9 cellular contexts compared by ENCODE assay signal in the genomic region with DNA sequence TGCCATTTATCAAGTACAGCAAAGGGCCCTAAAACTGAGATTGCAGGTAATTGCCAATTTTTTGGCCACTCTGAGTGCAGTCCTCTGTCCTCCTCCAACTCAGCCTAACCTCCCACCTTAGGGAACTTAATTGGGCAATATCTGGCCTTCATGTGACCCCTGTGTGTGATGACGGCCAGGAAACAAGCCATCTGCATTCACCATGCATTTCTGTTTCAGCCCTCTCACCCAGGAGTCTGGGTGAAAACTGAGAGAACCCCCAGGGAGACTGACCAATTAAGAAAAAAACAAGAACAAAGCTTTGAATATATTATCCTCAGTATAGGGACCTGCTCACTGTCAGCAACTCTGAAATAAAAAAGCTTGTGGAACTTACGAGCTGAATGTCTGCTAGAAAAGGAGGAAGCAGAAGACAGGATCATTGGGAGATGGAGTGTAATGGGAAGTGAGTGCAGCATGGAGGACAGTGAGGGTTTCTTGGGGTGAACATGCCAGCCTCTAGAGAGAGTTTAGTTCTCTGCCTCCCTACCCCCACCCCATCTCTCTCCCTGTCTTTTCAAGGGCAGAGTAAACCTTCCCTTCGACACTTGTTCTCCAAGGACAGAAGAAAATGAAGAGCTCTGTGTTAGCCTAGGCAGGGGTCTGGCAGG. TPM values are rescaled to one million over a fixed set of nuclear protein-coding genes. Genes with fewer than 3 reads are reported as not detected.
DNase-seq lines count a peak whose midpoint lies in the region; ATAC-seq and TF ChIP-seq lines count a peak whose summit lies in the region.
"Had no signal": no experiment of that assay in that cellular context is flagged by ENCODE, and none has a peak within 500 bp of the region (broad histone marks: within the 10 kb centered on the region; RNA-seq: fewer than 3 reads in every experiment).

No MANE protein-coding gene starts in this region.

- peak; percentile 86 for ATAC-seq in Right ventricle myocardium inferior
- ATAC-seq in left lung: peak; percentile 59
- no peak for ATAC-seq in GM19455 (IDR thresholded peaks at IDR 0.05; ENCODE audit: unreplicated experiment)
- ATAC-seq: Panc1 had no signal

- no peak overlapping the region for H3K9ac ChIP-seq in smooth muscle cell (ENCODE audit: low read depth)

- no peak for TF ChIP-seq CTCF in left lung (IDR thresholded peaks at IDR 0.05)
- no peak for TF ChIP-seq CTCF in smooth muscle cell (IDR thresholded peaks at IDR 0.05; ENCODE audit: borderline replicate concordance, insufficient read depth, poor library complexity, severe bottlenecking)

- peaks cover 8 to 46% of the 10 kb centered on the region in 2 donors for H3K4me1 ChIP-seq in left lung
- peaks cover 6% of the 10 kb centered on the region for H3K4me1 ChIP-seq in smooth muscle cell (ENCODE audit: low read depth)

- H3K4me2 ChIP-seq in smooth muscle cell: no peak overlapping the region

- H3K27me3 ChIP-seq in left lung: no peaks in the 10 kb centered on the region
- H3K27me3 ChIP-seq in smooth muscle cell (ENCODE audit: low read depth): no peaks in the 10 kb centered on the region

- no peaks in the 10 kb centered on the region for H4K20me1 ChIP-seq in smooth muscle cell (ENCODE audit: low read depth)

- H3K27ac ChIP-seq in left lung (peak overlapping the region; percentile 41 to 71), smooth muscle cell (ENCODE audit: low read depth) (no peak overlapping the region)

- peaks cover 2% of the 10 kb centered on the region for H3K79me2 ChIP-seq in smooth muscle cell (ENCODE audit: low read depth)

- H2AFZ ChIP-seq in smooth muscle cell (ENCODE audit: low read depth): no peak overlapping the region

- no peaks in the 10 kb centered on the region for H3F3A ChIP-seq in smooth muscle cell (ENCODE audit: low read depth)

- WGBS in smooth muscle cell (ENCODE audit: low lambda C conversion rate): 69% methylated on average over 3 of the region's 3 CpGs

- intact Hi-C loops in Right ventricle myocardium inferior (cut with DNase I): loop anchor here (2.0 kb wide), 1 partner anchor 32 kb away; no protein-coding TSS in a partner anchor
- intact Hi-C loops in cardiac septum (cut with DNase I): no loop called here
- intact Hi-C loops in left lung (cut with DNase I): no loop called here

- H3K4me3 ChIP-seq in left lung: no peak overlapping the region
- H3K4me3 ChIP-seq in smooth muscle cell: no peak overlapping the region

- no peaks in the 10 kb centered on the region for H3K36me3 ChIP-seq in left lung
- no peaks in the 10 kb centered on the region for H3K36me3 ChIP-seq in smooth muscle cell (ENCODE audit: low read depth)

- H3K9me3 ChIP-seq in left lung (no peaks in the 10 kb centered on the region), smooth muscle cell (replicated peaks; ENCODE audit: low read depth) (no peaks in the 10 kb centered on the region)

- no peak for DNase-seq in Right ventricle myocardium inferior (ENCODE audit: missing footprints)
- DNase-seq in cardiac septum (ENCODE audit: low spot score): no peak
- peak; percentile 61 for DNase-seq in SKM-1 treated with dmso at 0.1 percent for 144 hours (lab: John Stamatoyannopoulos, UW; ENCODE audit: unreplicated experiment)
- DNase-seq in left lung: no peak
- DNase-seq in cerebellum (ENCODE audit: low spot score): no peak
- no peak for DNase-seq in RPMI8226
- DNase-seq in smooth muscle cell (lab: John Stamatoyannopoulos, UW; ENCODE audit: unreplicated experiment): no peak

RNA-seq across cellular contexts. Expression of a gene that starts 9.6 kb away (rescaled TPM):
- total RNA-seq in Right ventricle myocardium inferior (112 TPM), cardiac septum (164 TPM), left lung (10 to 100 TPM; 37.4 to 37.5 TPM), cerebellum (60.4 TPM), smooth muscle cell (21.8 and 24.9 TPM in 2 replicates)
- 10.5 and 11.2 TPM in 2 replicates for polyA plus RNA-seq in smooth muscle cell
